8 cellular contexts compared by ENCODE assay signal in genomic region chr1:204207136-204207616, GRCh38. TPM values are rescaled to one million over a fixed set of nuclear protein-coding genes. Genes with fewer than 3 reads are reported as not detected.
DNase-seq lines count a peak whose midpoint lies in the region; ATAC-seq and TF ChIP-seq lines count a peak whose summit lies in the region.

No MANE protein-coding gene starts in this region.

- no peak overlapping the region for H3K9ac ChIP-seq in DND-41 (ENCODE audit: low read depth, low read length)

- TF ChIP-seq POLR2A in thyroid gland (IDR thresholded peaks at IDR 0.05), result no peak

- H3K4me1 ChIP-seq in DND-41 (ENCODE audit: insufficient read depth, low read length) (no peaks in the 10 kb centered on the region), osteoblast (ENCODE audit: insufficient read depth, low read length) (no peaks in the 10 kb centered on the region), thyroid gland (no peaks in the 10 kb centered on the region)

- no peak overlapping the region for H3K27ac ChIP-seq in DND-41 (ENCODE audit: low read length)
- no peak overlapping the region for H3K27ac ChIP-seq in osteoblast (ENCODE audit: low read depth, low read length)
- no peak overlapping the region for H3K27ac ChIP-seq in thyroid gland

- no peaks in the 10 kb centered on the region; the same call in 1 of the 2 replicates for H4K20me1 ChIP-seq in DND-41 (ENCODE audit: insufficient read depth, low read length)
- no peaks in the 10 kb centered on the region for H4K20me1 ChIP-seq in osteoblast (ENCODE audit: insufficient read depth, low read length)

- DNase-seq in DND-41 (peak; percentile 64), RKO (ENCODE audit: low spot score) (peak; percentile 25), activated T-helper 1 cell treated with Interleukin-2 at 50 U/mL for 16 hours (ENCODE audit: low read depth) (peak; percentile 49), fibroblast of the aortic adventitia (ENCODE audit: low read depth) (peak; percentile 23), osteoblast (ENCODE audit: insufficient read length, low spot score, missing footprints) (peak; percentile 96), thyroid gland (peak; percentile 67 to 72)

- H3K4me3 ChIP-seq in DND-41 (ENCODE audit: low read depth in 1 of 2, low read length in 2 of 2) (no peak overlapping the region), fibroblast of the aortic adventitia (ENCODE audit: low read depth, low read length) (no peak overlapping the region), osteoblast (ENCODE audit: insufficient read depth, low read length) (no peak overlapping the region), thyroid gland (replicated peaks in 1 of 3) (no peak overlapping the region)

- no peaks in the 10 kb centered on the region for H3K9me3 ChIP-seq in DND-41 (ENCODE audit: insufficient read depth, low read length, severe bottlenecking)
- H3K9me3 ChIP-seq in osteoblast (ENCODE audit: low read depth, low read length), result no peaks in the 10 kb centered on the region
- H3K9me3 ChIP-seq in thyroid gland, result no peaks in the 10 kb centered on the region

- intact Hi-C loops in thyroid gland (cut with DNase I), result no loop called here

- H3K36me3 ChIP-seq in DND-41 (ENCODE audit: insufficient read depth, low read length), result no peaks in the 10 kb centered on the region
- H3K36me3 ChIP-seq in osteoblast (ENCODE audit: insufficient read depth, low read length), result no peaks in the 10 kb centered on the region
- no peaks in the 10 kb centered on the region for H3K36me3 ChIP-seq in thyroid gland

- no peak overlapping the region for H3K4me2 ChIP-seq in DND-41 (ENCODE audit: insufficient read depth, low read length)
- no peak overlapping the region for H3K4me2 ChIP-seq in osteoblast (ENCODE audit: insufficient read depth, low read length)

- ATAC-seq in DND-41 (ENCODE audit: insufficient read depth, low read depth) (peak; percentile 97), HG03196 (IDR thresholded peaks at IDR 0.05; ENCODE audit: unreplicated experiment) (peak; percentile 79), HG03442 (IDR thresholded peaks at IDR 0.05; ENCODE audit: unreplicated experiment) (no peak)

- H3K27me3 ChIP-seq in DND-41 (ENCODE audit: insufficient read depth, low read length, poor library complexity) (peaks cover 13% of the 10 kb centered on the region), osteoblast (ENCODE audit: insufficient read depth, low read length) (peaks cover 56% of the 10 kb centered on the region), thyroid gland (no peaks in the 10 kb centered on the region)

- WGBS in thyroid gland, 2 donors, result 23 to 41% methylated on average over 6 to 10 of the region's 13 CpGs

- H3K79me2 ChIP-seq in DND-41 (ENCODE audit: insufficient read depth, low read length), result no peaks in the 10 kb centered on the region
- H3K79me2 ChIP-seq in osteoblast (ENCODE audit: insufficient read depth, low read length), result no peaks in the 10 kb centered on the region

- TF ChIP-seq CTCF in DND-41 (IDR thresholded peaks at IDR 0.05; ENCODE audit: borderline replicate concordance, extremely low read depth, low read length, poor library complexity, severe bottlenecking), result peak; percentile 91
- peak; percentile 92 for TF ChIP-seq CTCF in fibroblast of the aortic adventitia (IDR thresholded peaks at IDR 0.05; ENCODE audit: insufficient read depth, low read length)
- TF ChIP-seq CTCF in osteoblast (IDR thresholded peaks at IDR 0.05; ENCODE audit: extremely low read depth, low read depth, low read length), result peak; percentile 84
- peak; percentile 57 to 94 (median 78) for TF ChIP-seq CTCF in thyroid gland (IDR thresholded peaks at IDR 0.05)

- no peak overlapping the region for H2AFZ ChIP-seq in DND-41 (ENCODE audit: low read depth, low read length)
- no peak overlapping the region for H2AFZ ChIP-seq in osteoblast (ENCODE audit: low read length)

RNA-seq across cellular contexts. Expression of gene GOLT1A, which starts 6.6 kb away (rescaled TPM):
- total RNA-seq in fibroblast of the aortic adventitia (ENCODE audit: low replicate concordance), result not detected in 2 replicates
- total RNA-seq in osteoblast, result not detected in 2 replicates
- under 1 TPM in 1 of 4 donors, not detected in 3; 0.45 TPM for total RNA-seq in thyroid gland

RNA-seq across cellular contexts. Expression of gene KISS1, which starts 10.9 kb away (rescaled TPM):
- total RNA-seq in fibroblast of the aortic adventitia (ENCODE audit: low replicate concordance), result not detected in 2 replicates
- not detected in 2 replicates for total RNA-seq in osteoblast
- not detected for total RNA-seq in thyroid gland

RNA-seq across cellular contexts. Expression of gene REN, which starts 41.0 kb away (rescaled TPM):
- total RNA-seq in fibroblast of the aortic adventitia (ENCODE audit: low replicate concordance), result not detected in 2 replicates
- not detected in 2 replicates for total RNA-seq in osteoblast
- total RNA-seq in thyroid gland, result not detected

RNA-seq across cellular contexts. Expression of gene ETNK2, which starts 55.3 kb away (rescaled TPM):
- total RNA-seq in fibroblast of the aortic adventitia (ENCODE audit: low replicate concordance) (2.6 and 6.4 TPM in 2 replicates), osteoblast (0.72 and 1.2 TPM in 2 replicates), thyroid gland (10 to 100 TPM; 16.1 to 22.5 (median 21.0) TPM)

Comparison
In these comparisons a context has a peak if more than half of its experiments do, and no peak if none do; other contexts are left out.
1. DNase-seq: peak in every context shown above with its lines; median percentile 96 in osteoblast; 70 in thyroid gland; 64 in DND-41; 49 in activated T-helper 1 cell treated with Interleukin-2 at 50 U/mL for 16 hours; 25 in RKO; 23 in fibroblast of the aortic adventitia.